10 cellular contexts compared by ENCODE assay signal in genomic region chr20:62708591-62709536, GRCh38. TPM values are rescaled to one million over a fixed set of nuclear protein-coding genes. Genes with fewer than 3 reads are reported as not detected.
DNase-seq lines count a peak whose midpoint lies in the region; ATAC-seq and TF ChIP-seq lines count a peak whose summit lies in the region.
"Had no signal": no experiment of that assay in that cellular context is flagged by ENCODE, and none has a peak within 500 bp of the region (broad histone marks: within the 10 kb centered on the region; RNA-seq: fewer than 3 reads in every experiment).

Gene NTSR1, plus strand, starts transcription at chr20:62708836. Its CDS starts 372 bp downstream, at chr20:62709208.

- TF ChIP-seq CTCF in choroid plexus epithelial cell (conservative IDR thresholded peaks at IDR 0.05; ENCODE audit: low read depth, low read length) (no peak), mesothelial cell of epicardium (IDR thresholded peaks at IDR 0.05; ENCODE audit: unreplicated experiment) (no peak)

- H3K9me3 ChIP-seq in KOPT-K1 (ENCODE audit: insufficient read depth, low read length, poor library complexity, severe bottlenecking) = no peaks in the 10 kb centered on the region

- ATAC-seq in stimulated activated naive CD8-positive, alpha-beta T cell treated with anti-CD3 and anti-CD28 coated beads, Interleukin-15, amount 100 ng/mL, for 72 hours = no peak

- no peak within 1 kb of the TSS for H3K27ac Mint-ChIP-seq in mesothelial cell of epicardium
- H3K27ac Mint-ChIP-seq in stimulated activated naive CD8-positive, alpha-beta T cell treated with anti-CD3 and anti-CD28 coated beads, Interleukin-15, amount 100 ng/mL, for 72 hours = no peak within 1 kb of the TSS

- peak within 1 kb of the TSS; percentile 22 for H3K27ac ChIP-seq in KOPT-K1 (ENCODE audit: low read depth, low read length, poor library complexity, severe bottlenecking)

- H3K27me3 Mint-ChIP-seq in mesothelial cell of epicardium (ENCODE audit: low read depth) = peaks cover 76% of the 10 kb centered on the region
- peaks cover 52% of the 10 kb centered on the region for H3K27me3 Mint-ChIP-seq in stimulated activated naive CD8-positive, alpha-beta T cell treated with anti-CD3 and anti-CD28 coated beads, Interleukin-15, amount 100 ng/mL, for 72 hours

- H3K4me3 ChIP-seq in choroid plexus epithelial cell (ENCODE audit: low read depth, low read length) = no peak within 1 kb of the TSS

- H3K36me3 Mint-ChIP-seq in mesothelial cell of epicardium = no peaks in the 10 kb centered on the region

- no peaks in the 10 kb centered on the region for H3K9me3 Mint-ChIP-seq in mesothelial cell of epicardium
- H3K9me3 Mint-ChIP-seq in stimulated activated naive CD8-positive, alpha-beta T cell treated with anti-CD3 and anti-CD28 coated beads, Interleukin-15, amount 100 ng/mL, for 72 hours = no peaks in the 10 kb centered on the region

- DNase-seq in D341Med (ENCODE audit: low spot score) = peak; percentile 80
- peak; percentile 4 for DNase-seq in choroid plexus epithelial cell (ENCODE audit: low read depth)
- DNase-seq in mesothelial cell of epicardium (ENCODE audit: low spot score in 2 of 2, unreplicated experiment in 2 of 2) = no peak
- DNase-seq in GOT3 (lab: John Stamatoyannopoulos, UW) = no peak
- no peak for DNase-seq in KG1 (lab: John Stamatoyannopoulos, UW)
- DNase-seq in stimulated activated naive CD8-positive, alpha-beta T cell treated with anti-CD3 and anti-CD28 coated beads, Interleukin-15, amount 100 ng/mL, for 72 hours = no peak
- DNase-seq in NK-92 treated with Interleukin-12 subunit alpha and Interleukin-12 subunit beta, amount 100 ng/mL, for 24 hours (lab: John Stamatoyannopoulos, UW) = no peak
- DNase-seq: amniotic stem cell, foreskin melanocyte had no signal

- peaks cover 14% of the 10 kb centered on the region for H3K4me1 Mint-ChIP-seq in mesothelial cell of epicardium
- H3K4me1 Mint-ChIP-seq in stimulated activated naive CD8-positive, alpha-beta T cell treated with anti-CD3 and anti-CD28 coated beads, Interleukin-15, amount 100 ng/mL, for 72 hours = peaks cover 18% of the 10 kb centered on the region

- peak within 1 kb of the TSS; percentile 57 for H3K4me3 Mint-ChIP-seq in mesothelial cell of epicardium
- peak within 1 kb of the TSS in 1 of 2 donors; percentile 70 for H3K4me3 Mint-ChIP-seq in stimulated activated naive CD8-positive, alpha-beta T cell treated with anti-CD3 and anti-CD28 coated beads, Interleukin-15, amount 100 ng/mL, for 72 hours

- H3K36me3 ChIP-seq in KOPT-K1 (ENCODE audit: insufficient read depth, low read length) = no peaks in the 10 kb centered on the region

RNA-seq across cellular contexts. Expression of gene NTSR1, which starts in this region (rescaled TPM):
- total RNA-seq in mesothelial cell of epicardium = 0.36 to 0.71 TPM (median 0.54 TPM) in 3 replicates

Comparison
In these comparisons a context has a peak if more than half of its experiments do, and no peak if none do; other contexts are left out.
1. DNase-seq: peak in D341Med (single experiment) and choroid plexus epithelial cell (single experiment); none in mesothelial cell of epicardium (0 of 2), GOT3 (single experiment), KG1 (single experiment), stimulated activated naive CD8-positive, alpha-beta T cell treated with anti-CD3 and anti-CD28 coated beads, Interleukin-15, amount 100 ng/mL, for 72 hours (0 of 2) and NK-92 treated with Interleukin-12 subunit alpha and Interleukin-12 subunit beta, amount 100 ng/mL, for 24 hours (single experiment).